Comparison of ENCODE assay signal across 8 cellular contexts in genomic region chr14:22570132-22570949, GRCh38.
DNase-seq lines count a peak whose midpoint lies in the region; ATAC-seq and TF ChIP-seq lines count a peak whose summit lies in the region.

No MANE protein-coding gene starts in this region.

- ATAC-seq in HG03378 (IDR thresholded peaks at IDR 0.05; ENCODE audit: unreplicated experiment), result peak; percentile 60

- TF ChIP-seq CTCF in WI38 (IDR thresholded peaks at IDR 0.05; ENCODE audit: low read depth, low read length), result peak; percentile 51

- H3K4me3 ChIP-seq in WI38 (ENCODE audit: low read depth, low read length), result no peak overlapping the region

- H3K27ac ChIP-seq in caudate nucleus (ENCODE audit: low read depth, low read length), result peak overlapping the region; percentile 24

- DNase-seq in C1 segment of cervical spinal cord (lab: John Stamatoyannopoulos, UW) (peak in 12 of 14 donors; percentile 11 to 55 (median 37)), GM19238 (ENCODE audit: insufficient read length, low spot score) (peak; percentile 42), NCI-H345 (lab: John Stamatoyannopoulos, UW) (peak; percentile 76), caudate nucleus (lab: John Stamatoyannopoulos, UW) (peak in 44 of 61 donors; percentile 8 to 80 (median 34)), kidney glomerular epithelial cell (lab: John Stamatoyannopoulos, UW) (peak; percentile 70)
- DNase-seq in stimulated activated CD4-positive, alpha-beta T cell treated with anti-CD3 and anti-CD28 coated beads, Interleukin-2, amount 100 ng/mL, for 48 hours, result peak; percentile 67 to 76
